In the genomic region with DNA sequence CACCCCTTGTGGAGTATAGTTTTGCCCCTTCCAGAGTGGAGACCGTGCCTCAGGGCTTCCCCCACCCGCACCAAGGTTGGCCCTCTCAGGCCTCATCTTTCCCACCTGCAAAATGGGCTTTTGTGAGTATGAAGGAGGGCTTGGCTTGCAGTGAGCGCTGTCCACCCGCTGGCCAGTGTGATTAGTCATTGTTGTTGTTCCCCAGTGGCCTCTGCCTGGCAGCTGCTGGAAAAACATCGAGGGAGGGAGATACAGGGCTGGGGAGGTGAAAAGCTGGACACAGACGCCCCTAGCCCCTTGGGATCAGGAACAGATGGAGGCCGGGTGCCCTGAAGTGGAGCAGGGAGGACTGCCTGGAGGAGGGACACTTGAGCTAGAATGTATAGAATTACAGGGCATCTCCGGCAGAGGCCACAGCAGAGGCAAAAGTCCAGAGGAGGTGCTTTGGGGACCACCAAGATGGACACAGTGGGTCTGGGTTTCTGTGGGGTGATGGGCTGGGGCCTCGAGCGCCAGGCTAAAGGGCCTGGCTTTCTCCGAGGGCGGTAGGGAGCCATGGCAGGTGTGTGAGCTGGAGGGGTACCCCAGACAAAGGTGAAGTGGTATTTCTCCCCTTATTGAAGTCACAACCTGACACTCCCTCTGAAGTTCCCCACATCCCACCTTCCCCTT, we compare ENCODE assay signal across 2 cellular contexts.
TF ChIP-seq lines count a peak whose summit lies in the region.

No MANE protein-coding gene starts in this region.

TF ChIP-seq in H1, 55 proteins besides CTCF, POLR2A, EP300 and RAD21:
- TF ChIP-seq KDM1A (IDR thresholded peaks at IDR 0.05; ENCODE audit: borderline replicate concordance, low read length) (peak; percentile 81), HDAC2 (IDR thresholded peaks at IDR 0.05; ENCODE audit: borderline replicate concordance in 1 of 2, low read depth in 2 of 2, low read length in 2 of 2) (no peak), SRF (IDR thresholded peaks at IDR 0.05; ENCODE audit: low read depth, low read length) (no peak), HDAC6 (IDR thresholded peaks at IDR 0.05; ENCODE audit: low read depth, low read length) (no peak), EGR1 (IDR thresholded peaks at IDR 0.05; ENCODE audit: borderline replicate concordance, low read depth, low read length) (no peak), JUND (IDR thresholded peaks at IDR 0.05; ENCODE audit: low read length) (no peak)

TF ChIP-seq in WTC11, 78 proteins besides CTCF, POLR2A, EP300 and RAD21:
- TF ChIP-seq JUN (CRISPR knock-in tag; IDR thresholded peaks at IDR 0.05): no peak
- TF ChIP-seq NR1H2 (CRISPR knock-in tag; IDR thresholded peaks at IDR 0.05): no peak
- TF ChIP-seq PRRX2 (CRISPR knock-in tag; IDR thresholded peaks at IDR 0.05): no peak
- TF ChIP-seq CBFB (CRISPR knock-in tag; IDR thresholded peaks at IDR 0.05; ENCODE audit: low read depth): no peak
- TF ChIP-seq TCF7 (CRISPR knock-in tag; IDR thresholded peaks at IDR 0.05; ENCODE audit: low read depth): no peak
- TF ChIP-seq, protein P1, sequence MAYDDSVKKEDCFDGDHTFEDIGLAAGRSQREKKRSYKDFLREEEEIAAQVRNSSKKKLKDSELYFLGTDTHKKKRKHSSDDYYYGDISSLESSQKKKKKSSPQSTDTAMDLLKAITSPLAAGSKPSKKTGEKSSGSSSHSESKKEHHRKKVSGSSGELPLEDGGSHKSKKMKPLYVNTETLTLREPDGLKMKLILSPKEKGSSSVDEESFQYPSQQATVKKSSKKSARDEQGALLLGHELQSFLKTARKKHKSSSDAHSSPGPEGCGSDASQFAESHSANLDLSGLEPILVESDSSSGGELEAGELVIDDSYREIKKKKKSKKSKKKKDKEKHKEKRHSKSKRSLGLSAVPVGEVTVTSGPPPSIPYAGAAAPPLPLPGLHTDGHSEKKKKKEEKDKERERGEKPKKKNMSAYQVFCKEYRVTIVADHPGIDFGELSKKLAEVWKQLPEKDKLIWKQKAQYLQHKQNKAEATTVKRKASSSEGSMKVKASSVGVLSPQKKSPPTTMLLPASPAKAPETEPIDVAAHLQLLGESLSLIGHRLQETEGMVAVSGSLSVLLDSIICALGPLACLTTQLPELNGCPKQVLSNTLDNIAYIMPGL (CRISPR knock-in tag; IDR thresholded peaks at IDR 0.05): no peak
- no peak for TF ChIP-seq RELA (CRISPR knock-in tag; IDR thresholded peaks at IDR 0.05; ENCODE audit: borderline replicate concordance)
- no peak for TF ChIP-seq ZNF396 (CRISPR knock-in tag; IDR thresholded peaks at IDR 0.05; ENCODE audit: borderline replicate concordance)
- TF ChIP-seq FOXP1 (CRISPR knock-in tag; IDR thresholded peaks at IDR 0.05; ENCODE audit: borderline replicate concordance): no peak
- no peak for TF ChIP-seq KAT7 (CRISPR knock-in tag; IDR thresholded peaks at IDR 0.05; ENCODE audit: borderline replicate concordance)
- TF ChIP-seq, protein P2, sequence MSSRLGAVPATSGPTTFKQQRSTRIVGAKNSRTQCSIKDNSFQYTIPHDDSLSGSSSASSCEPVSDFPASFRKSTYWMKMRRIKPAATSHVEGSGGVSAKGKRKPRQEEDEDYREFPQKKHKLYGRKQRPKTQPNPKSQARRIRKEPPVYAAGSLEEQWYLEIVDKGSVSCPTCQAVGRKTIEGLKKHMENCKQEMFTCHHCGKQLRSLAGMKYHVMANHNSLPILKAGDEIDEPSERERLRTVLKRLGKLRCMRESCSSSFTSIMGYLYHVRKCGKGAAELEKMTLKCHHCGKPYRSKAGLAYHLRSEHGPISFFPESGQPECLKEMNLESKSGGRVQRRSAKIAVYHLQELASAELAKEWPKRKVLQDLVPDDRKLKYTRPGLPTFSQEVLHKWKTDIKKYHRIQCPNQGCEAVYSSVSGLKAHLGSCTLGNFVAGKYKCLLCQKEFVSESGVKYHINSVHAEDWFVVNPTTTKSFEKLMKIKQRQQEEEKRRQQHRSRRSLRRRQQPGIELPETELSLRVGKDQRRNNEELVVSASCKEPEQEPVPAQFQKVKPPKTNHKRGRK (CRISPR knock-in tag; IDR thresholded peaks at IDR 0.05; ENCODE audit: borderline replicate concordance): no peak
- TF ChIP-seq ZNF263 (CRISPR knock-in tag; IDR thresholded peaks at IDR 0.05; ENCODE audit: low read depth): no peak
